In genomic region chr9:111959468-111959941, GRCh38 we compare ENCODE assay signal across 8 cellular contexts.
A peak's percentile ranks its signal among the peaks of the same experiment; 100 is the strongest.
DNase-seq lines count a peak whose midpoint lies in the region; FAIRE-seq and TF ChIP-seq lines count a peak whose summit lies in the region.

No MANE protein-coding gene starts in this region.

- no peaks in the 10 kb centered on the region for H3K79me2 ChIP-seq in osteoblast (ENCODE audit: insufficient read depth, low read length)

- H3K36me3 ChIP-seq in esophagus squamous epithelium (no peaks in the 10 kb centered on the region), osteoblast (ENCODE audit: insufficient read depth, low read length) (no peaks in the 10 kb centered on the region)

- intact Hi-C loops in esophagus squamous epithelium (cut with DNase I): no loop called here

- H3K9me3 ChIP-seq in esophagus squamous epithelium: no peaks in the 10 kb centered on the region
- no peaks in the 10 kb centered on the region for H3K9me3 ChIP-seq in osteoblast (ENCODE audit: low read depth, low read length)

- no peak for FAIRE-seq in frontal cortex (lab: Jason Lieb, UNC)

- no peak for TF ChIP-seq POLR2A in esophagus squamous epithelium (IDR thresholded peaks at IDR 0.05)

- peak overlapping the region; percentile 58 to 86 (median 76) for H3K27ac ChIP-seq in esophagus squamous epithelium
- H3K27ac ChIP-seq in osteoblast (ENCODE audit: low read depth, low read length): peak overlapping the region; percentile 98

- H4K20me1 ChIP-seq in osteoblast (ENCODE audit: insufficient read depth, low read length): no peaks in the 10 kb centered on the region

- no peak overlapping the region for H3K4me3 ChIP-seq in esophagus squamous epithelium
- no peak overlapping the region for H3K4me3 ChIP-seq in osteoblast (ENCODE audit: insufficient read depth, low read length)

- DNase-seq in EH (ENCODE audit: low read depth) (peak; percentile 95), NCI-H69 (lab: John Stamatoyannopoulos, UW) (peak; percentile 84), esophagus squamous epithelium (lab: John Stamatoyannopoulos, UW) (no peak), osteoblast (ENCODE audit: insufficient read length, low spot score, missing footprints) (peak; percentile 61), iPS-NIHi7 (ENCODE audit: extremely low spot score) (no peak), frontal cortex (ENCODE audit: low spot score in 2 of 2) (no peak)
- DNase-seq in activated CD8-positive, alpha-beta memory T cell treated with anti-CD3 and anti-CD28 coated beads, Interleukin-2, amount 50 U/mL, for 4 hours: no peak
- no peak for DNase-seq in activated CD4-positive, alpha-beta T cell treated with anti-CD3 and anti-CD28 coated beads for 4 hours

- H3K4me1 ChIP-seq in esophagus squamous epithelium (peaks cover 9 to 52% (median 18%) of the 10 kb centered on the region in 3 donors), osteoblast (ENCODE audit: insufficient read depth, low read length) (peaks cover 43% of the 10 kb centered on the region)

- no peaks in the 10 kb centered on the region for H3K27me3 ChIP-seq in esophagus squamous epithelium
- H3K27me3 ChIP-seq in osteoblast (ENCODE audit: insufficient read depth, low read length): no peaks in the 10 kb centered on the region

- H2AFZ ChIP-seq in osteoblast (ENCODE audit: low read length): no peak overlapping the region

- WGBS in esophagus squamous epithelium, 2 donors: 42 to 58% methylated on average over 2 of the region's 2 CpGs

- peak overlapping the region; percentile 33 for H3K4me2 ChIP-seq in osteoblast (ENCODE audit: insufficient read depth, low read length)

- no peak for TF ChIP-seq CTCF in esophagus squamous epithelium (IDR thresholded peaks at IDR 0.05)
- no peak for TF ChIP-seq CTCF in osteoblast (IDR thresholded peaks at IDR 0.05; ENCODE audit: extremely low read depth, low read depth, low read length)

Comparison
In these comparisons a context has a peak if more than half of its experiments do, and no peak if none do; other contexts are left out.
1. DNase-seq: peak in EH (single experiment), NCI-H69 (single experiment) and osteoblast (single experiment); none in esophagus squamous epithelium (single experiment), activated CD8-positive, alpha-beta memory T cell treated with anti-CD3 and anti-CD28 coated beads, Interleukin-2, amount 50 U/mL, for 4 hours (single experiment), iPS-NIHi7 (single experiment), frontal cortex (0 of 2) and activated CD4-positive, alpha-beta T cell treated with anti-CD3 and anti-CD28 coated beads for 4 hours (0 of 2).